ENCODE assay signal across 7 cellular contexts in genomic region chr18:74971346-74971745, GRCh38.
DNase-seq lines count a peak whose midpoint lies in the region; ATAC-seq, FAIRE-seq and TF ChIP-seq lines count a peak whose summit lies in the region.
"Not testable (repeated sequence)": the region's sequence is repeated elsewhere in the genome, so short reads cannot be mapped to it uniquely, and the experiment has no call there.

No MANE protein-coding gene starts in this region.

- not testable (repeated sequence) for H3K9me3 Mint-ChIP-seq in chondrocyte (ENCODE audit: low read depth)
- H3K9me3 Mint-ChIP-seq in dendritic cell treated with granulocyte-macrophage colony-stimulating factor and Interleukin-4, amounts not matched to agents 40 ng/mL and 50 ng/mL, for 4 days = peaks cover 16% of the 10 kb centered on the region

- intact Hi-C loops in dendritic cell treated with granulocyte-macrophage colony-stimulating factor and Interleukin-4, amounts not matched to agents 40 ng/mL and 50 ng/mL, for 4 days (cut with micrococcal nuclease); left colon (cut with DNase I, micrococcal nuclease); transverse colon (cut with DNase I; ENCODE audit: low total_unique reads): not testable (repeated sequence)

- TF ChIP-seq POLR2A in transverse colon (IDR thresholded peaks at IDR 0.05) = not testable (repeated sequence)

- not testable (repeated sequence) for H3K9me3 ChIP-seq in small intestine (ENCODE audit: control insufficient read depth, low read depth); transverse colon

- not testable (repeated sequence) for H3K4me3 Mint-ChIP-seq in chondrocyte (ENCODE audit: unreplicated experiment); dendritic cell treated with granulocyte-macrophage colony-stimulating factor and Interleukin-4, amounts not matched to agents 40 ng/mL and 50 ng/mL, for 4 days

- DNase-seq in CD1c-positive myeloid dendritic cell (ENCODE audit: extremely low spot score) = peak; percentile 38
- not testable (repeated sequence) for DNase-seq in chondrocyte (ENCODE audit: low spot score)
- DNase-seq in fibroblast of mammary gland (ENCODE audit: low read depth) = peak; percentile 71
- DNase-seq in left colon = peak in 1 of 2 donors; percentile 57
- DNase-seq in small intestine = peak; percentile 54
- DNase-seq in transverse colon = peak; percentile 50

- TF ChIP-seq EP300 in transverse colon (IDR thresholded peaks at IDR 0.05; ENCODE audit: low read depth) = not testable (repeated sequence)

- not testable (repeated sequence) for TF ChIP-seq CTCF in chondrocyte (IDR thresholded peaks at IDR 0.05); fibroblast of mammary gland (conservative IDR thresholded peaks at IDR 0.05; ENCODE audit: control insufficient read depth, insufficient read depth, low read depth, low read length); transverse colon (IDR thresholded peaks at IDR 0.05)

- peak overlapping the region; percentile 9 for H3K27ac Mint-ChIP-seq in chondrocyte (ENCODE audit: unreplicated experiment)
- peak overlapping the region; percentile 59 for H3K27ac Mint-ChIP-seq in dendritic cell treated with granulocyte-macrophage colony-stimulating factor and Interleukin-4, amounts not matched to agents 40 ng/mL and 50 ng/mL, for 4 days

- not testable (repeated sequence) for H3K27me3 ChIP-seq in small intestine (ENCODE audit: control insufficient read depth in 2 of 2, insufficient read depth in 2 of 2, low read length in 2 of 2); transverse colon

- not testable (repeated sequence) for H3K27ac ChIP-seq in small intestine (ENCODE audit: low read depth in 1 of 2, low read length in 1 of 2)
- peak overlapping the region in 1 of 4 donors; percentile 2 for H3K27ac ChIP-seq in transverse colon

- ATAC-seq in left colon = peak; percentile 40

- H3K4me1 ChIP-seq in small intestine (ENCODE audit: control insufficient read depth in 2 of 2, insufficient read depth in 1 of 2, low read depth in 1 of 2, low read length in 1 of 2) = not testable (repeated sequence)
- H3K4me1 ChIP-seq in transverse colon = peaks cover under 1 to 18% (median 15%) of the 10 kb centered on the region in 4 donors

- not testable (repeated sequence) for H3K4me3 ChIP-seq in fibroblast of mammary gland (ENCODE audit: control insufficient read depth, low read depth, low read length); small intestine (ENCODE audit: low read depth in 1 of 2, low read length in 2 of 2); transverse colon

- not testable (repeated sequence) for H3K27me3 Mint-ChIP-seq in chondrocyte (ENCODE audit: low read depth); dendritic cell treated with granulocyte-macrophage colony-stimulating factor and Interleukin-4, amounts not matched to agents 40 ng/mL and 50 ng/mL, for 4 days

- not testable (repeated sequence) for H3K36me3 ChIP-seq in small intestine (ENCODE audit: control insufficient read depth in 2 of 2, insufficient read depth in 2 of 2, low read length in 2 of 2); transverse colon

- H3K36me3 Mint-ChIP-seq in chondrocyte (ENCODE audit: low read depth); dendritic cell treated with granulocyte-macrophage colony-stimulating factor and Interleukin-4, amounts not matched to agents 40 ng/mL and 50 ng/mL, for 4 days (ENCODE audit: low read depth): not testable (repeated sequence)

- not testable (repeated sequence) for H3K4me1 Mint-ChIP-seq in chondrocyte (ENCODE audit: low read depth)
- H3K4me1 Mint-ChIP-seq in dendritic cell treated with granulocyte-macrophage colony-stimulating factor and Interleukin-4, amounts not matched to agents 40 ng/mL and 50 ng/mL, for 4 days (ENCODE audit: low read depth) = peaks cover 29% of the 10 kb centered on the region

- 14 to 59% (median 45%) methylated on average over 4 of the region's 4 CpGs for WGBS in small intestine, 3 donors
- WGBS in transverse colon (ENCODE audit: low coverage in 1 of 2), 2 donors = 42 to 60% methylated on average over 2 to 4 of the region's 4 CpGs

- in situ Hi-C loops in transverse colon (cut with MboI; ENCODE audit: low pct_ligation_motif_present in 1 of 4, low pct_unique_long_range_greater_than_20kb in 1 of 4, low sequenced_read_pairs in 3 of 4) = not testable (repeated sequence)

- FAIRE-seq in small intestine (lab: Jason Lieb, UNC) = not testable (repeated sequence)
